In the genomic region with DNA sequence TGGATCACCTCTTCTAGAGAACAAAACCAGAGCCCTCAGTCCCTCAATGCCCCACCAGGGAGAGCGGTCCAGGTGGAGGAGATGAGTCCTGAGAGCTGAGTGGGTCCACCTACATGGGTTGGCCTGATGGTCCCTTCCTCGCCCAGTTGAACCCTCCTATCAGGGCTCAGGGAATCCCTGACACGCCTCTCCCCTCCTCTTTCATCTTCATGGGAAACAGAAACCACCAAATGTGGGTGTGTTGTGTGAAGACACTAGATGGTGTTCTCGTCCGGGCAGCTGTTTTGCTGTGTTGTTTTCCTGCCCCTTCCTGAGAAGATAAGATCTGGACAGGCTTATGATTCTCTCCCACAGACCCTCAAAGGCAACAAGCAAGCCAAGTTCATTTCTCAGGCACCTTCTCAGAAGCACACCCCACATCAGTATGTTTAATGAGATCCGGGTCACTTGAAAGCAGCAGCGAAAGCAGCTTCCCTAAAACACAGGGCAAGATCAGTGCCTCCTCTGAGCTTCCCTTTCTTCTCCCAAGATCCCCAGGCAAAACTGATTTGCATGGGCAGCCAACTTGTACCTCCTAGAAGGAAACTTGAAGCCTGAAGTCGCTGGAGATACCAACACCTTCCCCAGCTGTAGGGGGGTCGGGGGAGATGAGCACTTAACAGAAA, we compare ENCODE assay signal across 12 cellular contexts. TPM values are rescaled to one million over a fixed set of nuclear protein-coding genes. Genes with fewer than 3 reads are reported as not detected.
DNase-seq lines count a peak whose midpoint lies in the region; ATAC-seq and TF ChIP-seq lines count a peak whose summit lies in the region.
"Had no signal": no experiment of that assay in that cellular context is flagged by ENCODE, and none has a peak within 500 bp of the region (broad histone marks: within the 10 kb centered on the region; RNA-seq: fewer than 3 reads in every experiment).

No MANE protein-coding gene starts in this region.

- peaks cover 77% of the 10 kb centered on the region for H3K4me1 ChIP-seq in BLaER1
- H3K4me1 ChIP-seq: adrenal gland, Caco-2 had no signal

- in situ Hi-C loops in G401 (cut with HindIII; ENCODE audit: low sequenced_read_pairs) = no loop called here

- no peaks in the 10 kb centered on the region for H3K9me3 ChIP-seq in BLaER1
- H3K9me3 ChIP-seq in SU-DHL-6 (ENCODE audit: insufficient read depth, low read length) = no peaks in the 10 kb centered on the region
- H3K9me3 ChIP-seq: adrenal gland, Caco-2 had no signal

- peak overlapping the region; percentile 91 for H3K4me2 ChIP-seq in BLaER1
- peak overlapping the region; percentile 65 for H3K4me2 ChIP-seq in SU-DHL-6 (ENCODE audit: low read depth, low read length, poor library complexity, severe bottlenecking)

- H3K27ac ChIP-seq in BLaER1 (peak overlapping the region; percentile 95), SU-DHL-6 (ENCODE audit: low read depth, low read length) (peak overlapping the region; percentile 98)
- H3K27ac ChIP-seq: adrenal gland had no signal

- H3K9ac ChIP-seq in BLaER1 (peak overlapping the region; percentile 74), SU-DHL-6 (ENCODE audit: low read length) (peak overlapping the region; percentile 64)

- ATAC-seq in GM18907 (IDR thresholded peaks at IDR 0.05; ENCODE audit: unreplicated experiment) (peak; percentile 25), HG02763 (IDR thresholded peaks at IDR 0.05; ENCODE audit: unreplicated experiment) (peak; percentile 29)

- H3K36me3 ChIP-seq in BLaER1 = no peaks in the 10 kb centered on the region
- no peaks in the 10 kb centered on the region for H3K36me3 ChIP-seq in SU-DHL-6 (ENCODE audit: low read length)
- H3K36me3 ChIP-seq: adrenal gland had no signal

- no peaks in the 10 kb centered on the region for H3K9me2 ChIP-seq in SU-DHL-6 (replicated peaks; ENCODE audit: insufficient read depth, low read length)

- H3K4me3 ChIP-seq in BLaER1 (peak overlapping the region; percentile 39), SU-DHL-6 (ENCODE audit: insufficient read depth, low read length, poor library complexity, severe bottlenecking) (peak overlapping the region; percentile 8)
- H3K4me3 ChIP-seq: adrenal gland had no signal

- peaks cover 90% of the 10 kb centered on the region for H3F3A ChIP-seq in SU-DHL-6 (ENCODE audit: insufficient read depth)

- no peaks in the 10 kb centered on the region for H3K27me3 ChIP-seq in BLaER1
- H3K27me3 ChIP-seq in SU-DHL-6 (ENCODE audit: low read length) = no peaks in the 10 kb centered on the region
- H3K27me3 ChIP-seq: adrenal gland had no signal

- H2AFZ ChIP-seq in SU-DHL-6 (ENCODE audit: low read depth, low read length, severe bottlenecking) = no peak overlapping the region

- DNase-seq in G401 (ENCODE audit: low spot score) (no peak), anterior cingulate cortex (lab: John Stamatoyannopoulos, UW) (no peak), HT-29 (ENCODE audit: low spot score) (no peak), SKM-1 (lab: John Stamatoyannopoulos, UW; ENCODE audit: unreplicated experiment) (no peak)
- DNase-seq: adrenal gland, SIG-M5 had no signal

- H4K20me1 ChIP-seq in BLaER1 (no peaks in the 10 kb centered on the region), SU-DHL-6 (ENCODE audit: low read depth, low read length) (no peaks in the 10 kb centered on the region)

- no peak for TF ChIP-seq CTCF in SU-DHL-6 (IDR thresholded peaks at IDR 0.05; ENCODE audit: insufficient read depth, low read length, poor library complexity, severe bottlenecking)

- H3K79me2 ChIP-seq in SU-DHL-6 (ENCODE audit: insufficient read depth, low read length) = no peaks in the 10 kb centered on the region

RNA-seq across cellular contexts. Expression of a gene that starts 35.3 kb away (rescaled TPM):
- total RNA-seq in G401 (2014; rRNA removed; shearing (Covaris generic)) = 7.0 and 28.4 TPM in 2 replicates
- total RNA-seq in HT-29 (2014; rRNA removed; shearing (Covaris generic)) = 2.0 and 4.0 TPM in 2 replicates
- total RNA-seq: neural crest cell had no signal
